Comparison of ENCODE assay signal across 22 cellular contexts in genomic region chr2:46058140-46058539, GRCh38.
DNase-seq lines count a peak whose midpoint lies in the region; ATAC-seq, FAIRE-seq and TF ChIP-seq lines count a peak whose summit lies in the region.
"Had no signal": no experiment of that assay in that cellular context is flagged by ENCODE, and none has a peak within 500 bp of the region (broad histone marks: within the 10 kb centered on the region; RNA-seq: fewer than 3 reads in every experiment).

No MANE protein-coding gene starts in this region.

- H3K4me2 ChIP-seq in PC-3 (ENCODE audit: low read length) (no peak overlapping the region), endothelial cell of umbilical vein (ENCODE audit: insufficient read depth, low read length) (peak overlapping the region; percentile 32)

- H3K9me2 ChIP-seq in PC-3 (replicated peaks; ENCODE audit: low read length) = no peaks in the 10 kb centered on the region

- H3K4me1 ChIP-seq in PC-3 (ENCODE audit: insufficient read depth, low read length) (peaks cover 9% of the 10 kb centered on the region; the same call in 1 of the 2 replicates), endothelial cell of umbilical vein (ENCODE audit: control insufficient read depth, extremely low read depth, insufficient read depth, low read length) (peaks cover 14% of the 10 kb centered on the region), left ventricle myocardium inferior (peaks cover 39% of the 10 kb centered on the region), prostate gland (replicated peaks) (peaks cover 14% of the 10 kb centered on the region)
- H3K4me1 ChIP-seq: SJCRH30 had no signal

- H4K20me1 ChIP-seq in PC-3 (ENCODE audit: low read length) = no peaks in the 10 kb centered on the region
- H4K20me1 ChIP-seq in endothelial cell of umbilical vein (replicated peaks; ENCODE audit: control insufficient read depth, extremely low read depth, insufficient read depth, low read length) = no peaks in the 10 kb centered on the region

- H3F3A ChIP-seq in PC-3 (ENCODE audit: low read length, unreplicated experiment) = no peaks in the 10 kb centered on the region

- H3K79me2 ChIP-seq in PC-3 (ENCODE audit: low read length) (no peaks in the 10 kb centered on the region), endothelial cell of umbilical vein (ENCODE audit: control insufficient read depth, insufficient read depth, low read length) (no peaks in the 10 kb centered on the region)

- no TSS peak for BruUV-seq in PC-3 (replicated peaks; lab: Mats Ljungman, UMichigan)
- no TSS peak for BruUV-seq in endothelial cell of umbilical vein (replicated peaks; lab: Mats Ljungman, UMichigan)

- intact Hi-C loops in PC-3 (cut with micrococcal nuclease) (loop anchor here (5.0 kb wide), 1 partner anchor 46 kb away; no protein-coding TSS in a partner anchor), endothelial cell of umbilical vein (cut with micrococcal nuclease) (no loop called here), left ventricle myocardium inferior (cut with micrococcal nuclease) (no loop called here), prostate gland (cut with DNase I) (no loop called here)

- WGBS in prostate gland = 31% methylated on average over 5 of the region's 5 CpGs

- H3K9me1 ChIP-seq in endothelial cell of umbilical vein (replicated peaks; ENCODE audit: control insufficient read depth, extremely low read depth, insufficient read depth, low read length) = no peaks in the 10 kb centered on the region

- ATAC-seq in PC-3 = peak; percentile 43; the same call in 1 of the 2 replicates
- ATAC-seq: activated T-cell treated with anti-CD3 and anti-CD28 coated beads, Interleukin-2, amount 50 U/mL, for 4 hours; left colon; stimulated activated naive CD8-positive, alpha-beta T cell treated with anti-CD3 and anti-CD28 coated beads, Interleukin-15, amount 100 ng/mL, for 72 hours had no signal

- no peak overlapping the region for H3K4me3 Mint-ChIP-seq in progenitor cell of endocrine pancreas (ENCODE audit: low read depth)
- H3K4me3 Mint-ChIP-seq: activated naive CD4-positive, alpha-beta T cell treated with anti-CD3 and anti-CD28 coated beads for 36 hours; activated T-cell treated with anti-CD3 and anti-CD28 coated beads, Interleukin-2, amount 50 U/mL, for 4 hours; CD14-positive monocyte; stimulated activated naive CD8-positive, alpha-beta T cell treated with anti-CD3 and anti-CD28 coated beads, Interleukin-15, amount 100 ng/mL, for 72 hours had no signal

- H2AFZ ChIP-seq in PC-3 (ENCODE audit: low read length) = no peak overlapping the region
- H2AFZ ChIP-seq in endothelial cell of umbilical vein (ENCODE audit: low read depth, low read length) = peak overlapping the region; percentile 43

- in situ Hi-C loops in brain microvascular endothelial cell (cut with HindIII; ENCODE audit: low pct_ligation_motif_present, low sequenced_read_pairs) = no loop called here

- H3K4me1 Mint-ChIP-seq in progenitor cell of endocrine pancreas (ENCODE audit: low read depth) = peaks cover 2% of the 10 kb centered on the region

- DNase-seq in PC-3 = peak; percentile 15
- DNase-seq in endothelial cell of umbilical vein (ENCODE audit: low read depth, low spot score) = peak; percentile 75
- DNase-seq in left ventricle myocardium inferior = peak; percentile 42
- DNase-seq in prostate gland (ENCODE audit: low spot score) = peak; percentile 45
- DNase-seq in brain microvascular endothelial cell = no peak
- no peak for DNase-seq in progenitor cell of endocrine pancreas (ENCODE audit: low spot score, unreplicated experiment)
- DNase-seq in A172 (ENCODE audit: low spot score) = no peak
- no peak for DNase-seq in GOT3 (lab: John Stamatoyannopoulos, UW)
- DNase-seq: activated naive CD4-positive, alpha-beta T cell treated with anti-CD3 and anti-CD28 coated beads for 36 hours; activated T-cell treated with anti-CD3 and anti-CD28 coated beads, Interleukin-2, amount 50 U/mL, for 4 hours; EL; left colon; NCI-H2107; NCI-H446 treated with DMSO at 0.1 percent for 48 hours; retina; SJCRH30; stimulated activated CD4-positive, alpha-beta T cell treated with anti-CD3 and anti-CD28 coated beads, Interleukin-12 subunit alpha, Interleukin-12 subunit beta, amount 100 ng/mL, for 4 hours; stimulated activated CD4-positive, alpha-beta T cell treated with anti-CD3 and anti-CD28 coated beads, Interleukin-4, amount 100 ng/mL, for 4 hours; stimulated activated naive CD8-positive, alpha-beta T cell treated with anti-CD3 and anti-CD28 coated beads, Interleukin-15, amount 100 ng/mL, for 72 hours; T-helper 1 cell had no signal

- H3K36me3 Mint-ChIP-seq in progenitor cell of endocrine pancreas (ENCODE audit: insufficient read depth) = no peaks in the 10 kb centered on the region

- TF ChIP-seq POLR2A in endothelial cell of umbilical vein (IDR thresholded peaks at IDR 0.05; ENCODE audit: low read depth, low read length) = no peak
- no peak for TF ChIP-seq POLR2A in prostate gland (IDR thresholded peaks at IDR 0.05)

- H3K9ac ChIP-seq in PC-3 (ENCODE audit: low read length) (no peak overlapping the region), endothelial cell of umbilical vein (replicated peaks; ENCODE audit: extremely low read depth, insufficient read depth, low read length) (no peak overlapping the region)

- H3K27me3 ChIP-seq in PC-3 (ENCODE audit: low read length) (no peaks in the 10 kb centered on the region), endothelial cell of umbilical vein (ENCODE audit: control insufficient read depth in 2 of 2, insufficient read depth in 2 of 2, low read length in 2 of 2) (no peaks in the 10 kb centered on the region), left ventricle myocardium inferior (ENCODE audit: low read depth) (no peaks in the 10 kb centered on the region), prostate gland (replicated peaks; ENCODE audit: insufficient read depth) (no peaks in the 10 kb centered on the region), brain microvascular endothelial cell (replicated peaks) (no peaks in the 10 kb centered on the region)
- H3K27me3 ChIP-seq: SJCRH30 had no signal

- peaks cover 2% of the 10 kb centered on the region for H3K9me3 Mint-ChIP-seq in progenitor cell of endocrine pancreas (ENCODE audit: low read depth)
- H3K9me3 Mint-ChIP-seq: activated naive CD4-positive, alpha-beta T cell treated with anti-CD3 and anti-CD28 coated beads for 36 hours; activated T-cell treated with anti-CD3 and anti-CD28 coated beads, Interleukin-2, amount 50 U/mL, for 4 hours; stimulated activated naive CD8-positive, alpha-beta T cell treated with anti-CD3 and anti-CD28 coated beads, Interleukin-15, amount 100 ng/mL, for 72 hours had no signal

- no peaks in the 10 kb centered on the region for H3K36me3 ChIP-seq in PC-3 (ENCODE audit: low read depth, low read length)
- no peaks in the 10 kb centered on the region for H3K36me3 ChIP-seq in endothelial cell of umbilical vein (ENCODE audit: control insufficient read depth in 2 of 2, extremely low read depth in 1 of 2, insufficient read depth in 2 of 2, low read length in 2 of 2)
- peaks cover 6% of the 10 kb centered on the region for H3K36me3 ChIP-seq in left ventricle myocardium inferior
- no peaks in the 10 kb centered on the region for H3K36me3 ChIP-seq in prostate gland
- H3K36me3 ChIP-seq in brain microvascular endothelial cell (replicated peaks) = no peaks in the 10 kb centered on the region
- H3K36me3 ChIP-seq: SJCRH30 had no signal

- dilution Hi-C loops in endothelial cell of umbilical vein (cut with MboI; ENCODE audit: extremely low pct_ligation_motif_present, low sequenced_read_pairs) = no loop called here

- no peaks in the 10 kb centered on the region for H3K27me3 Mint-ChIP-seq in progenitor cell of endocrine pancreas
- H3K27me3 Mint-ChIP-seq: stimulated activated naive CD8-positive, alpha-beta T cell treated with anti-CD3 and anti-CD28 coated beads, Interleukin-15, amount 100 ng/mL, for 72 hours had no signal

- CTCF ChIA-PET in PC-3 (lab: Charles Lee) (no interaction called here), endothelial cell of umbilical vein (lab: Charles Lee) (interaction anchor here (1.7 kb wide), 1 partner anchor 28 kb away, joined by 10 read pairs; no protein-coding TSS in a partner anchor)

- POLR2A ChIA-PET in PC-3 (lab: Charles Lee; ENCODE audit: unreplicated experiment) (no interaction called here), endothelial cell of umbilical vein (lab: Charles Lee) (no interaction called here)

- TF ChIP-seq CTCF in PC-3 (conservative IDR thresholded peaks at IDR 0.05; ENCODE audit: low read depth, low read length) = no peak
- no peak for TF ChIP-seq CTCF in endothelial cell of umbilical vein (IDR thresholded peaks at IDR 0.05; ENCODE audit: extremely low read depth in 1 of 2, insufficient read depth in 1 of 2, low read depth in 1 of 2, low read length in 2 of 2)
- TF ChIP-seq CTCF in left ventricle myocardium inferior (IDR thresholded peaks at IDR 0.05; ENCODE audit: borderline replicate concordance) = no peak
- TF ChIP-seq CTCF in prostate gland (IDR thresholded peaks at IDR 0.05) = no peak
- TF ChIP-seq CTCF in brain microvascular endothelial cell (IDR thresholded peaks at IDR 0.05; ENCODE audit: low read depth, low read length, missing control alignments) = no peak
- TF ChIP-seq CTCF in progenitor cell of endocrine pancreas (IDR thresholded peaks at IDR 0.05; ENCODE audit: unreplicated experiment) = no peak

- H3K27ac ChIP-seq in PC-3 (ENCODE audit: low read length) = no peak overlapping the region
- no peak overlapping the region for H3K27ac ChIP-seq in endothelial cell of umbilical vein (ENCODE audit: insufficient read depth, low read depth, low read length)
- H3K27ac ChIP-seq in left ventricle myocardium inferior (replicated peaks) = peak overlapping the region; percentile 72
- H3K27ac ChIP-seq in prostate gland = peak overlapping the region in 1 of 2 donors; percentile 53
- H3K27ac ChIP-seq in brain microvascular endothelial cell = no peak overlapping the region
- H3K27ac ChIP-seq: SJCRH30 had no signal

- H3K4me3 ChIP-seq in PC-3 (ENCODE audit: low read length) (no peak overlapping the region), endothelial cell of umbilical vein (replicated peaks in 1 of 3; ENCODE audit: insufficient read depth in 1 of 3, low read depth in 1 of 3, low read length in 3 of 3) (no peak overlapping the region), left ventricle myocardium inferior (no peak overlapping the region), prostate gland (no peak overlapping the region), brain microvascular endothelial cell (ENCODE audit: low read depth, low read length) (no peak overlapping the region)
- H3K4me3 ChIP-seq: SJCRH30 had no signal

- peak; percentile 74 for FAIRE-seq in endothelial cell of umbilical vein (lab: Jason Lieb, UNC)
- FAIRE-seq: H54 had no signal

- H3K9me3 ChIP-seq in PC-3 (ENCODE audit: low read length) (no peaks in the 10 kb centered on the region), endothelial cell of umbilical vein (replicated peaks; ENCODE audit: control insufficient read depth, insufficient read depth, low read length) (no peaks in the 10 kb centered on the region), left ventricle myocardium inferior (replicated peaks) (no peaks in the 10 kb centered on the region), prostate gland (no peaks in the 10 kb centered on the region)
- H3K9me3 ChIP-seq: SJCRH30 had no signal

- no peak overlapping the region for H3K27ac Mint-ChIP-seq in progenitor cell of endocrine pancreas
- H3K27ac Mint-ChIP-seq: activated naive CD4-positive, alpha-beta T cell treated with anti-CD3 and anti-CD28 coated beads for 36 hours; CD14-positive monocyte; stimulated activated naive CD8-positive, alpha-beta T cell treated with anti-CD3 and anti-CD28 coated beads, Interleukin-15, amount 100 ng/mL, for 72 hours had no signal

Comparison
In these comparisons a context has a peak if more than half of its experiments do, and no peak if none do; other contexts are left out.
1. DNase-seq: peak in PC-3 (single experiment), endothelial cell of umbilical vein (single experiment), left ventricle myocardium inferior (single experiment) and prostate gland (single experiment); none in brain microvascular endothelial cell (single experiment), progenitor cell of endocrine pancreas (single experiment), A172 (single experiment) and GOT3 (single experiment).